1 cellular context compared by ENCODE assay signal in the genomic region with DNA sequence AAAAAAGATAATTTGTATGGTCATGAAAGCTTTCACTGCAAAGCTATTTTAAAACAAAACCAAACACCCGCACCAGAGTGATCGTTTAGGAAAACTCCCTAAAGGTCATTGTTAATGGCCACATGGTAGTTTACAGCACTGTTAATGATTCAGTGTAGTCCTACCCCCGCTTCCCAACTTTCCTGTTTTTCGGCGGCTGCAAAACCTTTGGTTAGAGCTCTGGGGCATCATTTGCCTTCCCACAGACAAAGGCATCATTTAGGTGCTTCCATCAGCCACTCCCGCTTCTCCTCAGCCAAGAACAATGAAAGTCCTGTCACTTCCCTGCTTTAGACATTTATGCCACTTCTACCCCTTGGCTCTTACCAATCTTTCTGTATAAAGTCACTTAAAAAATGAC.
TF ChIP-seq lines count a peak whose summit lies in the region.

No MANE protein-coding gene starts in this region.

TF ChIP-seq in HepG2, 621 proteins besides CTCF, POLR2A, EP300 and RAD21:
- TF ChIP-seq RXRA (CRISPR knock-in tag; IDR thresholded peaks at IDR 0.05) (no peak), SOX13 (IDR thresholded peaks at IDR 0.05) (no peak), SOX13 (CRISPR knock-in tag; conservative IDR thresholded peaks at IDR 0.05 in 1 of 2, IDR thresholded peaks at IDR 0.05 in 1 of 2) (0 out of 4 replicates have a peak, but pooled peaks of 1 of the 2 experiments have one; percentile 43), HNRNPL (IDR thresholded peaks at IDR 0.05; ENCODE audit: low read depth, low read length) (no peak)
